9 cellular contexts compared by ENCODE assay signal in the genomic region with DNA sequence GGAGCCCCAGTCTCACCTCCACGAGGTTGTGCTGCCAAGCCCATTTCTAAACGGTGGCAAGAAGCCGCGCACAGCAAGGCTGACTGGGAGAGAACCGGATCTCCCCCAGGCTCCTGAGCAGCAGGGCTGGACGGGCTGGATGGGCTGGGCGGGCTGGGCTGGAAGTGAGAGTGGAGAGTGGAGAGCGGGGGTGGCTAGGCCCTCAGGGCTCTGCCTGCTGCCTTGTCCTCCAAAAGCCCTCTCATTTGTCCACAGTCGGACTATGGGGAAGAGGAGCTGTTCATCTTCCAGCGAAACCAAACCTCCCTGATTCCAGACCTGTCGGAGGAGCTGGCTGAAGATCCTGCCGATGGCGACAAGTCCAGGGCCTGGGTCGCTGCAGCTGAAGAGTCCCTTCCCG. TPM values are rescaled to one million over a fixed set of nuclear protein-coding genes. Genes with fewer than 3 reads are reported as not detected.
"Had no signal": no experiment of that assay in that cellular context is flagged by ENCODE, and none has a peak within 500 bp of the region (broad histone marks: within the 10 kb centered on the region; RNA-seq: fewer than 3 reads in every experiment).

No MANE protein-coding gene starts in this region.

- H3K27ac Mint-ChIP-seq: GM23338, H9 had no signal

- H3K9me3 Mint-ChIP-seq: GM23338, H9 had no signal

- ATAC-seq: GM23338 had no signal

- DNase-seq: H9, HCEC 1CT, IMR-90, KBM-7 had no signal

- H3K4me3 ChIP-seq: GM23338 had no signal

- H2AFZ ChIP-seq: GM23338 had no signal

- FAIRE-seq: H1, H54, HTR-8/SVneo had no signal

- H3K4me2 ChIP-seq: GM23338 had no signal

- H3K4me3 Mint-ChIP-seq: GM23338, H9 had no signal

RNA-seq across cellular contexts. Expression of gene DNAAF8, which starts 3.2 kb away (rescaled TPM):
- total RNA-seq: H1 had no signal

RNA-seq across cellular contexts. Expression of gene SEPTIN12, which starts 50.6 kb away (rescaled TPM):
- total RNA-seq: GM23338, H1, HT-29, IMR-90 had no signal
- polyA plus RNA-seq: GM23338, IMR-90 had no signal
